ENCODE assay signal across 1 cellular context in genomic region chr1:144551543-144552424, GRCh38.
TF ChIP-seq lines count a peak whose summit lies in the region.

No MANE protein-coding gene starts in this region.

TF ChIP-seq in HEK293, 187 proteins besides CTCF, POLR2A, EP300 and RAD21 (continued from another document):
- no peak for TF ChIP-seq ELK4 (IDR thresholded peaks at IDR 0.05; ENCODE audit: borderline replicate concordance, low read depth, low read length)
- TF ChIP-seq ZNF18 (tag by site-specific recombination; IDR thresholded peaks at IDR 0.05) = peak; percentile 45; the same call in 1 of the 2 replicates
- peak; percentile 62; the same call in 1 of the 2 replicates for TF ChIP-seq ZNF10 (tag by site-specific recombination; IDR thresholded peaks at IDR 0.05)
- TF ChIP-seq ZNF366 (tag by site-specific recombination; conservative IDR thresholded peaks at IDR 0.05) = peak; percentile 98
- TF ChIP-seq ZNF843 (tag by site-specific recombination; IDR thresholded peaks at IDR 0.05) = no peak; the same call in none of the 2 replicates
- TF ChIP-seq ZIC2 (tag by site-specific recombination; IDR thresholded peaks at IDR 0.05) = 0 out of 2 replicates have a peak, but pooled peaks have one; percentile 19
- TF ChIP-seq PRDM1 (tag by site-specific recombination; IDR thresholded peaks at IDR 0.05) = peak; percentile 97
- TF ChIP-seq ZNF555 (tag by site-specific recombination; conservative IDR thresholded peaks at IDR 0.05) = no peak
- peak; percentile 37; the same call in 1 of the 2 replicates for TF ChIP-seq ZNF777 (tag by site-specific recombination; IDR thresholded peaks at IDR 0.05; ENCODE audit: borderline replicate concordance)
- peak; percentile 90; the same call in 1 of the 2 replicates for TF ChIP-seq TRIM28 (IDR thresholded peaks at IDR 0.05; ENCODE audit: borderline replicate concordance, low read length)
- TF ChIP-seq ZNF324 (tag by site-specific recombination; IDR thresholded peaks at IDR 0.05) = peak; percentile 91
- TF ChIP-seq ZFP3 (tag by site-specific recombination; IDR thresholded peaks at IDR 0.05; ENCODE audit: low read depth) = no peak
- TF ChIP-seq ZNF221 (tag by site-specific recombination; IDR thresholded peaks at IDR 0.05; ENCODE audit: borderline replicate concordance) = no peak
- TF ChIP-seq ZNF792 (tag by site-specific recombination; IDR thresholded peaks at IDR 0.05) = 0 out of 2 replicates have a peak, but pooled peaks have one; percentile 19
- 0 out of 2 replicates have a peak, but pooled peaks have one; percentile 74 for TF ChIP-seq ZNF391 (tag by site-specific recombination; IDR thresholded peaks at IDR 0.05; ENCODE audit: borderline replicate concordance, low read depth)
- no peak for TF ChIP-seq ZNF16 (tag by site-specific recombination; IDR thresholded peaks at IDR 0.05; ENCODE audit: low read depth)
- TF ChIP-seq ZNF629 (tag by site-specific recombination; IDR thresholded peaks at IDR 0.05) = peak; percentile 99
- TF ChIP-seq ZSCAN4 (tag by site-specific recombination; IDR thresholded peaks at IDR 0.05) = no peak; the same call in 1 of the 2 replicates
- TF ChIP-seq ZBTB21 (tag by site-specific recombination; IDR thresholded peaks at IDR 0.05) = peak; percentile 97
- no peak for TF ChIP-seq ZNF214 (tag by site-specific recombination; IDR thresholded peaks at IDR 0.05; ENCODE audit: borderline replicate concordance)
- TF ChIP-seq ZNF274 (IDR thresholded peaks at IDR 0.05; ENCODE audit: low read length) = no peak
- no peak for TF ChIP-seq ZNF274 (tag by site-specific recombination; IDR thresholded peaks at IDR 0.05; ENCODE audit: borderline replicate concordance)
- peak; percentile 69 for TF ChIP-seq HIC1 (tag by site-specific recombination; IDR thresholded peaks at IDR 0.05)
- TF ChIP-seq ZNF660 (tag by site-specific recombination; IDR thresholded peaks at IDR 0.05) = peak; percentile 66; the same call in 1 of the 2 replicates
- 0 out of 2 replicates have a peak, but pooled peaks have one; percentile 29 for TF ChIP-seq ZFHX2 (tag by site-specific recombination; conservative IDR thresholded peaks at IDR 0.05)
- TF ChIP-seq MEIS1 (CRISPR knock-in tag; IDR thresholded peaks at IDR 0.05; ENCODE audit: borderline replicate concordance) = no peak
- TF ChIP-seq ZSCAN5A (tag by site-specific recombination; IDR thresholded peaks at IDR 0.05) = 0 out of 2 replicates have a peak, but pooled peaks have one; percentile 38
- TF ChIP-seq ATF2 (tag by site-specific recombination; IDR thresholded peaks at IDR 0.05; ENCODE audit: low read depth) = peak; percentile 97
- no peak for TF ChIP-seq ZNF830 (tag by site-specific recombination; IDR thresholded peaks at IDR 0.05; ENCODE audit: low read depth)
- TF ChIP-seq ZNF449 (tag by site-specific recombination; IDR thresholded peaks at IDR 0.05) = no peak
- no peak for TF ChIP-seq ZNF211 (tag by site-specific recombination; IDR thresholded peaks at IDR 0.05; ENCODE audit: low read depth)
- peak; percentile 78 for TF ChIP-seq ZNF394 (tag by site-specific recombination; IDR thresholded peaks at IDR 0.05; ENCODE audit: borderline replicate concordance)
- no peak for TF ChIP-seq GLI2 (tag by site-specific recombination; IDR thresholded peaks at IDR 0.05; ENCODE audit: borderline replicate concordance, low read depth)
- no peak for TF ChIP-seq ZNF658 (tag by site-specific recombination; IDR thresholded peaks at IDR 0.05)
- TF ChIP-seq KLF8 (tag by site-specific recombination; IDR thresholded peaks at IDR 0.05) = peak; percentile 94
